In genomic region chr2:55050133-55050994, GRCh38 we compare ENCODE assay signal across 1 cellular context.
TF ChIP-seq lines count a peak whose summit lies in the region.

A gene with protein sequence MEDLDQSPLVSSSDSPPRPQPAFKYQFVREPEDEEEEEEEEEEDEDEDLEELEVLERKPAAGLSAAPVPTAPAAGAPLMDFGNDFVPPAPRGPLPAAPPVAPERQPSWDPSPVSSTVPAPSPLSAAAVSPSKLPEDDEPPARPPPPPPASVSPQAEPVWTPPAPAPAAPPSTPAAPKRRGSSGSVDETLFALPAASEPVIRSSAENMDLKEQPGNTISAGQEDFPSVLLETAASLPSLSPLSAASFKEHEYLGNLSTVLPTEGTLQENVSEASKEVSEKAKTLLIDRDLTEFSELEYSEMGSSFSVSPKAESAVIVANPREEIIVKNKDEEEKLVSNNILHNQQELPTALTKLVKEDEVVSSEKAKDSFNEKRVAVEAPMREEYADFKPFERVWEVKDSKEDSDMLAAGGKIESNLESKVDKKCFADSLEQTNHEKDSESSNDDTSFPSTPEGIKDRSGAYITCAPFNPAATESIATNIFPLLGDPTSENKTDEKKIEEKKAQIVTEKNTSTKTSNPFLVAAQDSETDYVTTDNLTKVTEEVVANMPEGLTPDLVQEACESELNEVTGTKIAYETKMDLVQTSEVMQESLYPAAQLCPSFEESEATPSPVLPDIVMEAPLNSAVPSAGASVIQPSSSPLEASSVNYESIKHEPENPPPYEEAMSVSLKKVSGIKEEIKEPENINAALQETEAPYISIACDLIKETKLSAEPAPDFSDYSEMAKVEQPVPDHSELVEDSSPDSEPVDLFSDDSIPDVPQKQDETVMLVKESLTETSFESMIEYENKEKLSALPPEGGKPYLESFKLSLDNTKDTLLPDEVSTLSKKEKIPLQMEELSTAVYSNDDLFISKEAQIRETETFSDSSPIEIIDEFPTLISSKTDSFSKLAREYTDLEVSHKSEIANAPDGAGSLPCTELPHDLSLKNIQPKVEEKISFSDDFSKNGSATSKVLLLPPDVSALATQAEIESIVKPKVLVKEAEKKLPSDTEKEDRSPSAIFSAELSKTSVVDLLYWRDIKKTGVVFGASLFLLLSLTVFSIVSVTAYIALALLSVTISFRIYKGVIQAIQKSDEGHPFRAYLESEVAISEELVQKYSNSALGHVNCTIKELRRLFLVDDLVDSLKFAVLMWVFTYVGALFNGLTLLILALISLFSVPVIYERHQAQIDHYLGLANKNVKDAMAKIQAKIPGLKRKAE (minus strand): TSS chr2:55050451. CDS start chr2:55050300, 151 bp downstream.

TF ChIP-seq in GM12878, 131 proteins besides CTCF, POLR2A, EP300 and RAD21 (continued from another document):
- TF ChIP-seq E2F8 (IDR thresholded peaks at IDR 0.05; ENCODE audit: low read depth, partially characterized antibody) (peak; percentile 60), TCF7 (IDR thresholded peaks at IDR 0.05; ENCODE audit: borderline replicate concordance) (no peak), YBX1 (IDR thresholded peaks at IDR 0.05) (no peak), NFYA (IDR thresholded peaks at IDR 0.05; ENCODE audit: borderline replicate concordance, low read depth, low read length) (no peak; the same call in 1 of the 2 replicates), IRF3 (IDR thresholded peaks at IDR 0.05) (peak; percentile 95), ZNF217 (IDR thresholded peaks at IDR 0.05) (no peak), PAX8 (IDR thresholded peaks at IDR 0.05) (no peak), TARDBP (IDR thresholded peaks at IDR 0.05; ENCODE audit: borderline replicate concordance) (no peak), USF2 (IDR thresholded peaks at IDR 0.05; ENCODE audit: borderline replicate concordance, low read depth, low read length) (no peak), TAF1 (IDR thresholded peaks at IDR 0.05; ENCODE audit: borderline replicate concordance, low read depth, low read length) (peak; percentile 90; the same call in 1 of the 2 replicates), ZNF24 (IDR thresholded peaks at IDR 0.05) (no peak), BCL11A (IDR thresholded peaks at IDR 0.05; ENCODE audit: low read depth, low read length) (no peak), PAX5 (IDR thresholded peaks at IDR 0.05; ENCODE audit: borderline replicate concordance, low read depth, low read length) (peak; percentile 47; the same call in 1 of the 2 replicates), STAT3 (IDR thresholded peaks at IDR 0.05; ENCODE audit: low read depth, low read length) (no peak), KLF5 (IDR thresholded peaks at IDR 0.05; ENCODE audit: partially characterized antibody) (no peak)
- TF ChIP-seq, protein P1, sequence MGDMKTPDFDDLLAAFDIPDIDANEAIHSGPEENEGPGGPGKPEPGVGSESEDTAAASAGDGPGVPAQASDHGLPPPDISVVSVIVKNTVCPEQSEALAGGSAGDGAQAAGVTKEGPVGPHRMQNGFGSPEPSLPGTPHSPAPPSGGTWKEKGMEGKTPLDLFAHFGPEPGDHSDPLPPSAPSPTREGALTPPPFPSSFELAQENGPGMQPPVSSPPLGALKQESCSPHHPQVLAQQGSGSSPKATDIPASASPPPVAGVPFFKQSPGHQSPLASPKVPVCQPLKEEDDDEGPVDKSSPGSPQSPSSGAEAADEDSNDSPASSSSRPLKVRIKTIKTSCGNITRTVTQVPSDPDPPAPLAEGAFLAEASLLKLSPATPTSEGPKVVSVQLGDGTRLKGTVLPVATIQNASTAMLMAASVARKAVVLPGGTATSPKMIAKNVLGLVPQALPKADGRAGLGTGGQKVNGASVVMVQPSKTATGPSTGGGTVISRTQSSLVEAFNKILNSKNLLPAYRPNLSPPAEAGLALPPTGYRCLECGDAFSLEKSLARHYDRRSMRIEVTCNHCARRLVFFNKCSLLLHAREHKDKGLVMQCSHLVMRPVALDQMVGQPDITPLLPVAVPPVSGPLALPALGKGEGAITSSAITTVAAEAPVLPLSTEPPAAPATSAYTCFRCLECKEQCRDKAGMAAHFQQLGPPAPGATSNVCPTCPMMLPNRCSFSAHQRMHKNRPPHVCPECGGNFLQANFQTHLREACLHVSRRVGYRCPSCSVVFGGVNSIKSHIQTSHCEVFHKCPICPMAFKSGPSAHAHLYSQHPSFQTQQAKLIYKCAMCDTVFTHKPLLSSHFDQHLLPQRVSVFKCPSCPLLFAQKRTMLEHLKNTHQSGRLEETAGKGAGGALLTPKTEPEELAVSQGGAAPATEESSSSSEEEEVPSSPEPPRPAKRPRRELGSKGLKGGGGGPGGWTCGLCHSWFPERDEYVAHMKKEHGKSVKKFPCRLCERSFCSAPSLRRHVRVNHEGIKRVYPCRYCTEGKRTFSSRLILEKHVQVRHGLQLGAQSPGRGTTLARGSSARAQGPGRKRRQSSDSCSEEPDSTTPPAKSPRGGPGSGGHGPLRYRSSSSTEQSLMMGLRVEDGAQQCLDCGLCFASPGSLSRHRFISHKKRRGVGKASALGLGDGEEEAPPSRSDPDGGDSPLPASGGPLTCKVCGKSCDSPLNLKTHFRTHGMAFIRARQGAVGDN (IDR thresholded peaks at IDR 0.05) = 0 out of 2 replicates have a peak, but pooled peaks have one; percentile 60
- TF ChIP-seq, protein P2, sequence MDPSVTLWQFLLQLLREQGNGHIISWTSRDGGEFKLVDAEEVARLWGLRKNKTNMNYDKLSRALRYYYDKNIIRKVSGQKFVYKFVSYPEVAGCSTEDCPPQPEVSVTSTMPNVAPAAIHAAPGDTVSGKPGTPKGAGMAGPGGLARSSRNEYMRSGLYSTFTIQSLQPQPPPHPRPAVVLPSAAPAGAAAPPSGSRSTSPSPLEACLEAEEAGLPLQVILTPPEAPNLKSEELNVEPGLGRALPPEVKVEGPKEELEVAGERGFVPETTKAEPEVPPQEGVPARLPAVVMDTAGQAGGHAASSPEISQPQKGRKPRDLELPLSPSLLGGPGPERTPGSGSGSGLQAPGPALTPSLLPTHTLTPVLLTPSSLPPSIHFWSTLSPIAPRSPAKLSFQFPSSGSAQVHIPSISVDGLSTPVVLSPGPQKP (IDR thresholded peaks at IDR 0.05; ENCODE audit: low read depth, low read length) = no peak
